In the genomic region with DNA sequence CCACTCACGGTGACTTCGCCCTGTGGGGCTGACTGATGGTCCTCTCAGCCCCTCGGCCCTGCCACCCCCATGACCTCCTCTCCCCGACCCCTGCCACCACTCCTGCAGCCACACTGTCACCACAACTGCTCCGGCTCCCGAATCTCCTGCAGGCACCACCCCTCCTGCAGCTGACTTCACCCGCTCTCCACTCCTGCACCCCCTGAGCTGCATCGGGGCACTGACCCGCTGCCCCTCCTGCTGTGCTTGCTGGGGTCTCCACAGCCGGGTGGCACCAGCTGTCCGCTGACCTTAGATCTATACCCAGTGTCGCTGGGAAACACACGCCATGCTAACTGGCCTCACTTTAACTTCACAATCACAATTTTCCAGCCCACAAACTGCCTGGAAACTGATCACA, we compare ENCODE assay signal across 1 cellular context. TPM values are rescaled to one million over a fixed set of nuclear protein-coding genes. Genes with fewer than 3 reads are reported as not detected.
"Had no signal": no experiment of that assay in that cellular context is flagged by ENCODE, and none has a peak within 500 bp of the region (broad histone marks: within the 10 kb centered on the region; RNA-seq: fewer than 3 reads in every experiment).

No MANE protein-coding gene starts in this region.

RNA-seq across cellular contexts. Expression of a gene that starts 24.7 kb away (rescaled TPM):
- total RNA-seq: kidney epithelial cell had no signal
